Comparison of ENCODE assay signal across 11 cellular contexts in the genomic region with DNA sequence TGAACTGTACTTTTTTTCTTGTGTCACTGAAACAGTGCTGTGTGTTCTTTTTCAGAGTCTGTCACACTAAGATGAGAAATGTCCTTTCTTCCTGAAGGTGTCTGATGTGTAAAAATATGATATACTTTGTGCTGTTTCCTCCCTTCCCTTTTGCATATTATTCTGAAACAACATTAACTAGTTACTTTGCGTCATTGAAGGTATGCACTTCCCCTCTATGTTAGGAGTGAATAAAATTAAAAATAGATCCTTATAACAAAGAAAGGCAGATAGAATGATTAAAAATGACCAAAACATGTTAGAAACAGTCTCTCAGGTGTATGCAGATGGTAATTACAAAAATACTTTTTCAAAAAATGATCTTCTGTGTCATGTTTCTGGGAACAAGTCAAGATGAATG. TPM values are rescaled to one million over a fixed set of nuclear protein-coding genes. Genes with fewer than 3 reads are reported as not detected.
DNase-seq lines count a peak whose midpoint lies in the region; ATAC-seq, FAIRE-seq and TF ChIP-seq lines count a peak whose summit lies in the region.
"Had no signal": no experiment of that assay in that cellular context is flagged by ENCODE, and none has a peak within 500 bp of the region (broad histone marks: within the 10 kb centered on the region; RNA-seq: fewer than 3 reads in every experiment).

No MANE protein-coding gene starts in this region.

- no peak for TF ChIP-seq EP300 in HepG2 (IDR thresholded peaks at IDR 0.05; ENCODE audit: low read depth in 2 of 2, low read length in 2 of 2)
- no peak for TF ChIP-seq EP300 in HepG2 (CRISPR knock-in tag; IDR thresholded peaks at IDR 0.05; ENCODE audit: borderline replicate concordance)

- FAIRE-seq in HepG2 (lab: Jason Lieb, UNC), result no peak

- in situ Hi-C loops in HepG2 (cut with HindIII; ENCODE audit: extremely low pct_ligation_motif_present, low pct_unique_long_range_greater_than_20kb), result loop anchor here (5.0 kb wide), 1 partner anchor 171 kb away; a partner anchor contains a TSS
- in situ Hi-C loops in KBM-7 (cut with MboI; ENCODE audit: low pct_unique_long_range_greater_than_20kb, low sequenced_read_pairs), result no loop called here

- peak overlapping the region; percentile 89 for H3K4me2 ChIP-seq in HepG2 (ENCODE audit: low read depth, low read length)

- H3K4me3 ChIP-seq in ascending aorta, result peak overlapping the region; percentile 71 to 74
- H3K4me3 ChIP-seq in HepG2 (replicated peaks in 1 of 3; ENCODE audit: insufficient read depth in 1 of 3, low read depth in 2 of 3, low read length in 3 of 3), result peak overlapping the region; percentile 82 to 92 (median 89)
- H3K4me3 ChIP-seq in thoracic aorta, result peak overlapping the region; percentile 90

- H4K20me1 ChIP-seq in HepG2 (ENCODE audit: insufficient read depth, low read length), result no peaks in the 10 kb centered on the region; the same call in 1 of the 2 replicates

- no peak for ATAC-seq in activated CD8-positive, alpha-beta T cell treated with anti-CD3 and anti-CD28 coated beads, Interleukin-2, amount 10 ng/mL, durations not matched to agents 7 days and 5 days
- no peak for ATAC-seq in activated CD8-positive, alpha-beta T cell treated with anti-CD3 and anti-CD28 coated beads for 36 hours
- no peak for ATAC-seq in HepG2
- no peak for ATAC-seq in thoracic aorta (ENCODE audit: insufficient number of reproducible peaks, low FRiP score, low read depth)
- no peak for ATAC-seq in HG03571 (IDR thresholded peaks at IDR 0.05; ENCODE audit: unreplicated experiment)
- no peak for ATAC-seq in effector memory CD8-positive, alpha-beta T cell (replicated peaks)

- H3K4me3 Mint-ChIP-seq in activated CD8-positive, alpha-beta T cell treated with anti-CD3 and anti-CD28 coated beads, Interleukin-2, amount 10 ng/mL, durations not matched to agents 7 days and 5 days, result no peak overlapping the region
- no peak overlapping the region for H3K4me3 Mint-ChIP-seq in activated CD8-positive, alpha-beta T cell treated with anti-CD3 and anti-CD28 coated beads for 36 hours
- no peak overlapping the region for H3K4me3 Mint-ChIP-seq in effector memory CD8-positive, alpha-beta T cell

- no peaks in the 10 kb centered on the region for H3K27me3 ChIP-seq in ascending aorta
- no peaks in the 10 kb centered on the region; a peak in 1 of 5 replicates for H3K27me3 ChIP-seq in HepG2 (ENCODE audit: control insufficient read depth in 1 of 2, insufficient read depth in 2 of 2, low read length in 2 of 2)
- H3K27me3 ChIP-seq in thoracic aorta (replicated peaks; ENCODE audit: insufficient read depth), result no peaks in the 10 kb centered on the region

- POLR2A ChIA-PET in activated CD8-positive, alpha-beta T cell treated with anti-CD3 and anti-CD28 coated beads, Interleukin-2, amount 10 ng/mL, durations not matched to agents 7 days and 5 days (lab: Charles Lee), result interaction anchor here (1.2 to 7.7 kb wide), 6 partner anchors 10 to 153 kb away, joined by 3 to 68 read pairs (median 5); a partner anchor contains a TSS
- POLR2A ChIA-PET in activated CD8-positive, alpha-beta T cell treated with anti-CD3 and anti-CD28 coated beads for 36 hours (lab: Charles Lee), result interaction anchor here (1.2 to 5.9 kb wide), 5 partner anchors 10 to 162 kb away, joined by 3 to 44 read pairs (median 13); a partner anchor contains a TSS
- POLR2A ChIA-PET in HepG2 (lab: Yijun Ruan, JAX), result interaction anchor here (1.7 to 7.3 kb wide), 4 partner anchors 10 to 83 kb away, joined by 6 to 67 read pairs (median 20); a partner anchor contains a TSS

- 76% methylated on average over 1 of the region's 1 CpG for WGBS in HepG2 (ENCODE audit: low lambda C conversion rate)

- TF ChIP-seq RAD21 in HepG2 (CRISPR knock-in tag; IDR thresholded peaks at IDR 0.05), result no peak

- intact Hi-C loops in activated CD8-positive, alpha-beta T cell treated with anti-CD3 and anti-CD28 coated beads for 36 hours (cut with micrococcal nuclease), result loop anchor here (5.0 to 10.0 kb wide), 3 partner anchors 76 to 171 kb away; a partner anchor contains a TSS
- intact Hi-C loops in ascending aorta (cut with DNase I) (loop anchor here (2.0 to 5.0 kb wide), 3 partner anchors 81 to 214 kb away; a partner anchor contains a TSS), HepG2 (cut with micrococcal nuclease; ENCODE audit: unreplicated experiment) (loop anchor here (5.0 kb wide), 2 partner anchors 44 to 146 kb away; no protein-coding TSS in a partner anchor)

- no peak overlapping the region for H2AFZ ChIP-seq in HepG2 (ENCODE audit: low read length)

- H3K4me1 Mint-ChIP-seq in activated CD8-positive, alpha-beta T cell treated with anti-CD3 and anti-CD28 coated beads, Interleukin-2, amount 10 ng/mL, durations not matched to agents 7 days and 5 days (ENCODE audit: low read depth), result peaks cover 26% of the 10 kb centered on the region
- H3K4me1 Mint-ChIP-seq in activated CD8-positive, alpha-beta T cell treated with anti-CD3 and anti-CD28 coated beads for 36 hours (ENCODE audit: low read depth), result peaks cover 42% of the 10 kb centered on the region
- peaks cover 16 to 36% of the 10 kb centered on the region in 2 donors for H3K4me1 Mint-ChIP-seq in effector memory CD8-positive, alpha-beta T cell (ENCODE audit: low read depth in 2 of 2)

- H3K36me3 ChIP-seq in ascending aorta (peaks cover 3 to 21% of the 10 kb centered on the region in 2 donors), HepG2 (replicated peaks in 1 of 2; ENCODE audit: control insufficient read depth in 1 of 2, insufficient read depth in 2 of 2, low read length in 2 of 2) (no peaks in the 10 kb centered on the region; a peak in 1 of 5 replicates), thoracic aorta (no peaks in the 10 kb centered on the region)

- H3K9ac ChIP-seq in HepG2 (ENCODE audit: insufficient read depth, low read depth, low read length), result peak overlapping the region; percentile 97

- H3K27ac Mint-ChIP-seq in activated CD8-positive, alpha-beta T cell treated with anti-CD3 and anti-CD28 coated beads, Interleukin-2, amount 10 ng/mL, durations not matched to agents 7 days and 5 days, result peak overlapping the region; percentile 39
- H3K27ac Mint-ChIP-seq in activated CD8-positive, alpha-beta T cell treated with anti-CD3 and anti-CD28 coated beads for 36 hours, result no peak overlapping the region
- no peak overlapping the region for H3K27ac Mint-ChIP-seq in effector memory CD8-positive, alpha-beta T cell

- no peak for DNase-seq in activated CD8-positive, alpha-beta T cell treated with anti-CD3 and anti-CD28 coated beads, Interleukin-2, amount 10 ng/mL, durations not matched to agents 7 days and 5 days
- DNase-seq in activated CD8-positive, alpha-beta T cell treated with anti-CD3 and anti-CD28 coated beads for 36 hours, result no peak
- DNase-seq in ascending aorta (ENCODE audit: low spot score in 2 of 2) (no peak), HepG2 (ENCODE audit: low spot score) (no peak), thoracic aorta (ENCODE audit: low spot score) (no peak), KBM-7 (no peak)
- DNase-seq in effector memory CD8-positive, alpha-beta T cell, result no peak
- DNase-seq: ACHN, foreskin melanocyte, NCI-H1694 treated with DMSO at 0.1 percent for 48 hours had no signal

- peaks cover 41% of the 10 kb centered on the region for H3K79me2 ChIP-seq in HepG2 (ENCODE audit: insufficient read depth, low read length)

- no peaks in the 10 kb centered on the region for H3K27me3 Mint-ChIP-seq in activated CD8-positive, alpha-beta T cell treated with anti-CD3 and anti-CD28 coated beads, Interleukin-2, amount 10 ng/mL, durations not matched to agents 7 days and 5 days (ENCODE audit: low read depth)
- H3K27me3 Mint-ChIP-seq in activated CD8-positive, alpha-beta T cell treated with anti-CD3 and anti-CD28 coated beads for 36 hours, result no peaks in the 10 kb centered on the region
- H3K27me3 Mint-ChIP-seq in effector memory CD8-positive, alpha-beta T cell, result peaks cover 0 to 8% of the 10 kb centered on the region in 2 donors

- peaks cover 31% of the 10 kb centered on the region for H3K36me3 Mint-ChIP-seq in activated CD8-positive, alpha-beta T cell treated with anti-CD3 and anti-CD28 coated beads, Interleukin-2, amount 10 ng/mL, durations not matched to agents 7 days and 5 days (ENCODE audit: low read depth)
- H3K36me3 Mint-ChIP-seq in activated CD8-positive, alpha-beta T cell treated with anti-CD3 and anti-CD28 coated beads for 36 hours (ENCODE audit: low read depth), result peaks cover 11% of the 10 kb centered on the region
- H3K36me3 Mint-ChIP-seq in effector memory CD8-positive, alpha-beta T cell (ENCODE audit: insufficient read depth), result peaks cover 7% of the 10 kb centered on the region

- H3K4me1 ChIP-seq in ascending aorta (peaks cover 11 to 21% of the 10 kb centered on the region in 2 donors), HepG2 (ENCODE audit: insufficient read depth, low read length) (peaks cover 45% of the 10 kb centered on the region), thoracic aorta (ENCODE audit: control insufficient read depth in 1 of 2, low read depth in 2 of 2) (peaks cover 20 to 38% of the 10 kb centered on the region in 2 donors)

- no peak for TF ChIP-seq CTCF in activated CD8-positive, alpha-beta T cell treated with anti-CD3 and anti-CD28 coated beads for 36 hours (IDR thresholded peaks at IDR 0.05)
- no peak for TF ChIP-seq CTCF in ascending aorta (IDR thresholded peaks at IDR 0.05)
- no peak for TF ChIP-seq CTCF in HepG2 (CRISPR knock-in tag; IDR thresholded peaks at IDR 0.05)
- no peak for TF ChIP-seq CTCF in thoracic aorta (IDR thresholded peaks at IDR 0.05)

- CTCF ChIA-PET in activated CD8-positive, alpha-beta T cell treated with anti-CD3 and anti-CD28 coated beads, Interleukin-2, amount 10 ng/mL, durations not matched to agents 7 days and 5 days (lab: Charles Lee), result interaction anchor here (1.7 kb wide), 1 partner anchor 172 kb away, joined by 7 read pairs; a partner anchor contains a TSS
- CTCF ChIA-PET in activated CD8-positive, alpha-beta T cell treated with anti-CD3 and anti-CD28 coated beads for 36 hours (lab: Charles Lee), result interaction anchor here (0.6 to 2.4 kb wide), 7 partner anchors 8 to 169 kb away, joined by 3 to 8 read pairs (median 3); a partner anchor contains a TSS
- CTCF ChIA-PET in HepG2 (lab: Yijun Ruan, JAX; ENCODE audit: low intra/inter-chr PET ratio, low total read pairs), result no interaction called here

- no peak for TF ChIP-seq POLR2A in HepG2 (IDR thresholded peaks at IDR 0.05; ENCODE audit: insufficient read depth in 1 of 2, low read depth in 2 of 2, low read length in 2 of 2)

- BruUV-seq in HepG2 (replicated peaks; lab: Mats Ljungman, UMichigan), result no TSS peak

- no peaks in the 10 kb centered on the region for H3K9me3 Mint-ChIP-seq in activated CD8-positive, alpha-beta T cell treated with anti-CD3 and anti-CD28 coated beads, Interleukin-2, amount 10 ng/mL, durations not matched to agents 7 days and 5 days (ENCODE audit: insufficient read depth)
- no peaks in the 10 kb centered on the region for H3K9me3 Mint-ChIP-seq in activated CD8-positive, alpha-beta T cell treated with anti-CD3 and anti-CD28 coated beads for 36 hours
- H3K9me3 Mint-ChIP-seq in effector memory CD8-positive, alpha-beta T cell, result no peaks in the 10 kb centered on the region

- H3K9me3 ChIP-seq in ascending aorta (no peaks in the 10 kb centered on the region), HepG2 (ENCODE audit: low read length) (no peaks in the 10 kb centered on the region), thoracic aorta (no peaks in the 10 kb centered on the region)

- H3K27ac ChIP-seq in ascending aorta, result peak overlapping the region in 1 of 2 donors; percentile 95
- peak overlapping the region; percentile 88 for H3K27ac ChIP-seq in HepG2 (ENCODE audit: extremely low read length, insufficient read depth, low read length)
- H3K27ac ChIP-seq in thoracic aorta, result no peak overlapping the region

RNA-seq across cellular contexts. Expression of a gene that starts 1.6 kb away (rescaled TPM):
- 10 to 100 TPM in 1 of 2 experiments, 1 to 10 TPM in 1; 8.8 to 13.3 TPM for total RNA-seq in activated CD8-positive, alpha-beta T cell treated with anti-CD3 and anti-CD28 coated beads, Interleukin-2, amount 10 ng/mL, durations not matched to agents 7 days and 5 days
- 10 to 100 TPM in 1 of 2 experiments, 1 to 10 TPM in 1; 9.8 to 10.9 TPM for total RNA-seq in activated CD8-positive, alpha-beta T cell treated with anti-CD3 and anti-CD28 coated beads for 36 hours
- total RNA-seq in ascending aorta (7.7 TPM), HepG2 (2016; rRNA removed; fragmentation: Illumina TruSeq; extraction: Trizol) (5.0 and 8.8 TPM in 2 replicates), thoracic aorta (10 to 100 TPM; 16.6 to 25.7 TPM)
- 0.61 and 1.5 TPM in 2 replicates for total RNA-seq in HepG2 (2016; cell fraction: cytosol; rRNA removed; fragmentation: Illumina TruSeq; extraction: Trizol; ENCODE audit: low read depth)
- total RNA-seq in HepG2 (2016; cell fraction: insoluble cytoplasmic fraction; rRNA removed; fragmentation: Illumina TruSeq; extraction: Trizol), result 4.7 and 8.4 TPM in 2 replicates
- 2.3 TPM in 2 replicates for total RNA-seq in HepG2 (2016; cell fraction: membrane; rRNA removed; fragmentation: Illumina TruSeq; extraction: Trizol)
- total RNA-seq in HepG2 (2016; cell fraction: nucleus; rRNA removed; fragmentation: Illumina TruSeq; extraction: Trizol), result 3.8 and 6.3 TPM in 2 replicates
- 3.7 and 4.2 TPM in 2 replicates for polyA plus RNA-seq in HepG2 (2011; rRNA removed)
- polyA plus RNA-seq in HepG2 (2011; cell fraction: cytosol; rRNA removed), result 1.4 and 2.8 TPM in 2 replicates
- polyA plus RNA-seq in HepG2 (2011; cell fraction: nucleus; rRNA removed), result 2.7 and 4.6 TPM in 2 replicates
- polyA plus RNA-seq in HepG2 (2012), result 8.2 and 8.5 TPM in 2 replicates
- 0.09 and 0.22 TPM in 2 replicates for polyA plus RNA-seq in HepG2 (2016; cell fraction: cytosol; fragmentation: Illumina TruSeq; extraction: Trizol; ENCODE audit: low read depth)
- 5.3 and 6.2 TPM in 2 replicates for polyA plus RNA-seq in HepG2 (2016; cell fraction: insoluble cytoplasmic fraction; fragmentation: Illumina TruSeq; extraction: Trizol; ENCODE audit: low read depth)
- polyA plus RNA-seq in HepG2 (2016; cell fraction: membrane; fragmentation: Illumina TruSeq; extraction: Trizol; ENCODE audit: low read depth), result 0.58 and 0.83 TPM in 2 replicates
- 5.7 and 8.0 TPM in 2 replicates for polyA plus RNA-seq in HepG2 (2016; cell fraction: nucleus; fragmentation: Illumina TruSeq; extraction: Trizol; ENCODE audit: insufficient read depth, low read depth)
- 4.4 and 23.5 TPM in 2 replicates for polyA minus RNA-seq in HepG2 (2011; rRNA and poly(A)+ RNA removed; ENCODE audit: low replicate concordance)
- 3.5 and 3.6 TPM in 2 replicates for polyA minus RNA-seq in HepG2 (2011; cell fraction: cytosol; rRNA and poly(A)+ RNA removed)
- 18.4 and 19.1 TPM in 2 replicates for polyA minus RNA-seq in HepG2 (2011; cell fraction: nucleus; rRNA and poly(A)+ RNA removed)
